ENCODE assay signal across 1 cellular context in genomic region chr7:98420966-98421612, GRCh38.
TF ChIP-seq lines count a peak whose summit lies in the region.

No MANE protein-coding gene starts in this region.

TF ChIP-seq in K562, 482 proteins besides CTCF, POLR2A, EP300 and RAD21 (continued from another document):
- TF ChIP-seq MITF (IDR thresholded peaks at IDR 0.05) (no peak), RCOR1 (IDR thresholded peaks at IDR 0.05; ENCODE audit: borderline replicate concordance in 1 of 2, low read depth in 2 of 2, low read length in 2 of 2) (0 out of 4 replicates have a peak, but pooled peaks of 1 of the 2 experiments have one; percentile 18), VEZF1 (CRISPR knock-in tag; IDR thresholded peaks at IDR 0.05) (peak; percentile 30; the same call in 1 of the 2 replicates), GABPB1 (CRISPR knock-in tag; IDR thresholded peaks at IDR 0.05) (0 out of 2 replicates have a peak, but pooled peaks have one; percentile 23), OTX1 (CRISPR knock-in tag; IDR thresholded peaks at IDR 0.05) (no peak), CREB1 (IDR thresholded peaks at IDR 0.05) (no peak), CREB1 (CRISPR knock-in tag; IDR thresholded peaks at IDR 0.05) (peak; percentile 54; the same call in 1 of the 2 replicates), POLR2H (tag; IDR thresholded peaks at IDR 0.05; ENCODE audit: low read depth) (no peak), ZEB2 (IDR thresholded peaks at IDR 0.05) (peak; percentile 93), MAFK (IDR thresholded peaks at IDR 0.05; ENCODE audit: low read length) (0 out of 2 replicates have a peak, but pooled peaks have one; percentile 15), BCOR (IDR thresholded peaks at IDR 0.05) (peak; percentile 32; the same call in 1 of the 2 replicates), ZNF24 (IDR thresholded peaks at IDR 0.05) (0 out of 2 replicates have a peak, but pooled peaks have one; percentile 40), CREM (IDR thresholded peaks at IDR 0.05; ENCODE audit: low read depth) (peak; percentile 78), CTBP1 (IDR thresholded peaks at IDR 0.05; ENCODE audit: borderline replicate concordance) (peak; percentile 87), CC2D1A (IDR thresholded peaks at IDR 0.05) (peak; percentile 69; the same call in 1 of the 2 replicates), PREB (CRISPR knock-in tag; IDR thresholded peaks at IDR 0.05) (peak; percentile 90; the same call in 1 of the 2 replicates), POLR2AphosphoS2 (IDR thresholded peaks at IDR 0.05; ENCODE audit: low read length) (no peak), NRF1 (conservative IDR thresholded peaks at IDR 0.05 in 1 of 2, IDR thresholded peaks at IDR 0.05 in 1 of 2) (peak in 1 of 2 experiments; percentile 25; a peak in 1 of 4 replicates)
- TF ChIP-seq, protein P1, sequence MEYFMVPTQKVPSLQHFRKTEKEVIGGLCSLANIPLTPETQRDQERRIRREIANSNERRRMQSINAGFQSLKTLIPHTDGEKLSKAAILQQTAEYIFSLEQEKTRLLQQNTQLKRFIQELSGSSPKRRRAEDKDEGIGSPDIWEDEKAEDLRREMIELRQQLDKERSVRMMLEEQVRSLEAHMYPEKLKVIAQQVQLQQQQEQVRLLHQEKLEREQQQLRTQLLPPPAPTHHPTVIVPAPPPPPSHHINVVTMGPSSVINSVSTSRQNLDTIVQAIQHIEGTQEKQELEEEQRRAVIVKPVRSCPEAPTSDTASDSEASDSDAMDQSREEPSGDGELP (CRISPR knock-in tag; IDR thresholded peaks at IDR 0.05; ENCODE audit: borderline replicate concordance), result peak; percentile 68; the same call in 1 of the 2 replicates
